In the genomic region with DNA sequence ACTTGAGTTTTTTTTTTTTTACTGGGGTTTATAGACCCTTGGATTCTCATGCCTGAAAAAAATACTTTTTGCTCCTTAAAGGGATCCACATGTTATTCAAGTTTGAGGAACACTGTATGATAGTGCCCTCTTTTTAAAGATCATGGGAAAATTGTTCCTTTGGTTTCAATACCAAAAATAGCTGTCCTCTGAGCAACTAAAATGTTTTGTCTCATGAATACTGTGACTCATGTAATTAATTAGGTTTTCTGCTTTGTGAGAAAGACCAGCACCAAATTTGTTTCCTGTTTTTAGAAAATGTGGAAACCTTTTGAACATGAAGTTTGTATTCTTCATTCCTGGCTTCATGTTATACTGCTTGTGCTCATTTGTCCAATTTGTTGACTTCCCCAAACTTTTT, we compare ENCODE assay signal across 1 cellular context.
TF ChIP-seq lines count a peak whose summit lies in the region.

No MANE protein-coding gene starts in this region.

TF ChIP-seq in SK-N-SH treated with all-trans-retinoic acid at 6 μM for 48 hours, 23 proteins besides CTCF, POLR2A, EP300 and RAD21 (continued from another document):
- TF ChIP-seq, protein P1, sequence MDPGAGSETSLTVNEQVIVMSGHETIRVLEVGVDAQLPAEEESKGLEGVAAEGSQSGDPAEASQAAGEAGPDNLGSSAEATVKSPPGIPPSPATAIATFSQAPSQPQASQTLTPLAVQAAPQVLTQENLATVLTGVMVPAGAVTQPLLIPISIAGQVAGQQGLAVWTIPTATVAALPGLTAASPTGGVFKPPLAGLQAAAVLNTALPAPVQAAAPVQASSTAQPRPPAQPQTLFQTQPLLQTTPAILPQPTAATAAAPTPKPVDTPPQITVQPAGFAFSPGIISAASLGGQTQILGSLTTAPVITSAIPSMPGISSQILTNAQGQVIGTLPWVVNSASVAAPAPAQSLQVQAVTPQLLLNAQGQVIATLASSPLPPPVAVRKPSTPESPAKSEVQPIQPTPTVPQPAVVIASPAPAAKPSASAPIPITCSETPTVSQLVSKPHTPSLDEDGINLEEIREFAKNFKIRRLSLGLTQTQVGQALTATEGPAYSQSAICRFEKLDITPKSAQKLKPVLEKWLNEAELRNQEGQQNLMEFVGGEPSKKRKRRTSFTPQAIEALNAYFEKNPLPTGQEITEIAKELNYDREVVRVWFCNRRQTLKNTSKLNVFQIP (CRISPR knock-in tag; IDR thresholded peaks at IDR 0.05; ENCODE audit: borderline replicate concordance, low read depth): no peak
- no peak for TF ChIP-seq ZNF565 (CRISPR knock-in tag; conservative IDR thresholded peaks at IDR 0.05; ENCODE audit: low read depth)
